ENCODE assay signal across 8 cellular contexts in genomic region chr6:142820336-142821016, GRCh38.
A peak's percentile ranks its signal among the peaks of the same experiment; 100 is the strongest.
DNase-seq lines count a peak whose midpoint lies in the region; ATAC-seq, FAIRE-seq and TF ChIP-seq lines count a peak whose summit lies in the region.

No MANE protein-coding gene starts in this region.

- DNase-seq in GM12864 (ENCODE audit: low read depth) (no peak), Panc1 (ENCODE audit: low read depth, low spot score) (no peak), endothelial cell of umbilical vein (ENCODE audit: low read depth, low spot score) (peak; percentile 93), skeletal muscle cell (ENCODE audit: low read depth) (no peak), mucosa of gallbladder (ENCODE audit: low spot score) (no peak), mesenteric fat pad (ENCODE audit: low spot score) (no peak)

- H3K27ac ChIP-seq in Panc1 (ENCODE audit: low read length): peak overlapping the region; percentile 85
- peak overlapping the region; percentile 93 for H3K27ac ChIP-seq in endothelial cell of umbilical vein (ENCODE audit: insufficient read depth, low read depth, low read length)

- BruUV-seq in Panc1 (replicated peaks; lab: Mats Ljungman, UMichigan) (no TSS peak), endothelial cell of umbilical vein (replicated peaks; lab: Mats Ljungman, UMichigan) (TSS peak; percentile 90)

- peak; percentile 63 for ATAC-seq in Panc1
- ATAC-seq in GM18870 (IDR thresholded peaks at IDR 0.05; ENCODE audit: unreplicated experiment): no peak
- ATAC-seq in HG02759 (IDR thresholded peaks at IDR 0.05; ENCODE audit: unreplicated experiment): no peak

- POLR2A ChIA-PET in Panc1 (lab: Charles Lee): no interaction called here
- POLR2A ChIA-PET in endothelial cell of umbilical vein (lab: Charles Lee): interaction anchor here (0.7 kb wide), 1 partner anchor 71 kb away, joined by 4 read pairs; no protein-coding TSS in a partner anchor

- CTCF ChIA-PET in Panc1 (lab: Charles Lee): no interaction called here
- CTCF ChIA-PET in endothelial cell of umbilical vein (lab: Charles Lee): interaction anchor here (1.0 to 2.4 kb wide), 15 partner anchors 9 to 606 kb away, joined by 3 to 12 read pairs (median 4); no protein-coding TSS in a partner anchor

- intact Hi-C loops in Panc1 (cut with micrococcal nuclease; ENCODE audit: unreplicated experiment) (no loop called here), endothelial cell of umbilical vein (cut with micrococcal nuclease) (loop anchor here (1.0 kb wide), 7 partner anchors 26 to 127 kb away; no protein-coding TSS in a partner anchor)

- in situ Hi-C loops in Panc1 (cut with HindIII; ENCODE audit: low pct_unique_long_range_greater_than_20kb, low sequenced_read_pairs): no loop called here

- TF ChIP-seq POLR2A in endothelial cell of umbilical vein (IDR thresholded peaks at IDR 0.05; ENCODE audit: low read depth, low read length): no peak

- H4K20me1 ChIP-seq in endothelial cell of umbilical vein (replicated peaks; ENCODE audit: control insufficient read depth, extremely low read depth, insufficient read depth, low read length): no peaks in the 10 kb centered on the region

- H2AFZ ChIP-seq in endothelial cell of umbilical vein (ENCODE audit: low read depth, low read length): peak overlapping the region; percentile 40

- TF ChIP-seq CTCF in GM12864 (IDR thresholded peaks at IDR 0.05; ENCODE audit: low read depth, low read length, missing control alignments) (no peak), Panc1 (IDR thresholded peaks at IDR 0.05) (no peak), endothelial cell of umbilical vein (IDR thresholded peaks at IDR 0.05; ENCODE audit: extremely low read depth in 1 of 2, insufficient read depth in 1 of 2, low read depth in 1 of 2, low read length in 2 of 2) (no peak)

- peak overlapping the region; percentile 76 for H3K4me2 ChIP-seq in endothelial cell of umbilical vein (ENCODE audit: insufficient read depth, low read length)

- no peaks in the 10 kb centered on the region for H3K9me3 ChIP-seq in Panc1 (ENCODE audit: control insufficient read depth, insufficient read depth, low read depth, low read length)
- no peaks in the 10 kb centered on the region for H3K9me3 ChIP-seq in endothelial cell of umbilical vein (replicated peaks; ENCODE audit: control insufficient read depth, insufficient read depth, low read length)

- no peaks in the 10 kb centered on the region for H3K27me3 ChIP-seq in Panc1 (ENCODE audit: control insufficient read depth, insufficient read depth, low read length)
- no peaks in the 10 kb centered on the region for H3K27me3 ChIP-seq in endothelial cell of umbilical vein (ENCODE audit: control insufficient read depth in 2 of 2, insufficient read depth in 2 of 2, low read length in 2 of 2)

- dilution Hi-C loops in endothelial cell of umbilical vein (cut with MboI; ENCODE audit: extremely low pct_ligation_motif_present, low sequenced_read_pairs): no loop called here

- H3K79me2 ChIP-seq in endothelial cell of umbilical vein (ENCODE audit: control insufficient read depth, insufficient read depth, low read length): no peaks in the 10 kb centered on the region

- H3K9ac ChIP-seq in endothelial cell of umbilical vein (replicated peaks; ENCODE audit: extremely low read depth, insufficient read depth, low read length): peak overlapping the region; percentile 77

- H3K9me1 ChIP-seq in endothelial cell of umbilical vein (replicated peaks; ENCODE audit: control insufficient read depth, extremely low read depth, insufficient read depth, low read length): no peaks in the 10 kb centered on the region

- H3K4me3 ChIP-seq in GM12864 (ENCODE audit: low read depth, low read length) (peak overlapping the region; percentile 46; the same call in 1 of the 2 replicates), Panc1 (ENCODE audit: low read depth in 2 of 2, low read length in 2 of 2) (peak overlapping the region; percentile 39 to 65), endothelial cell of umbilical vein (replicated peaks in 1 of 3; ENCODE audit: insufficient read depth in 1 of 3, low read depth in 1 of 3, low read length in 3 of 3) (peak overlapping the region in 2 of 3 experiments; percentile 27 to 71), skeletal muscle cell (ENCODE audit: low read depth, low read length) (peak overlapping the region; percentile 29)

- peaks cover 15% of the 10 kb centered on the region for H3K4me1 ChIP-seq in Panc1 (ENCODE audit: control insufficient read depth, insufficient read depth, low read length)
- H3K4me1 ChIP-seq in endothelial cell of umbilical vein (ENCODE audit: control insufficient read depth, extremely low read depth, insufficient read depth, low read length): peaks cover 16% of the 10 kb centered on the region

- peak; percentile 85 for FAIRE-seq in endothelial cell of umbilical vein (lab: Jason Lieb, UNC)

- H3K36me3 ChIP-seq in Panc1 (ENCODE audit: control insufficient read depth, insufficient read depth, low read length) (no peaks in the 10 kb centered on the region), endothelial cell of umbilical vein (ENCODE audit: control insufficient read depth in 2 of 2, extremely low read depth in 1 of 2, insufficient read depth in 2 of 2, low read length in 2 of 2) (no peaks in the 10 kb centered on the region)

TF ChIP-seq in endothelial cell of umbilical vein, 7 proteins besides CTCF, POLR2A, EP300 and RAD21:
- TF ChIP-seq GATA2 (IDR thresholded peaks at IDR 0.05; ENCODE audit: insufficient read depth, insufficient read length, low read depth, low read length) (peak; percentile 52), FOS (IDR thresholded peaks at IDR 0.05; ENCODE audit: borderline replicate concordance, insufficient read depth, low read length) (no peak)
